10 cellular contexts compared by ENCODE assay signal in genomic region chr11:6387811-6388599, GRCh38. TPM values are rescaled to one million over a fixed set of nuclear protein-coding genes. Genes with fewer than 3 reads are reported as not detected.
DNase-seq lines count a peak whose midpoint lies in the region; ATAC-seq and TF ChIP-seq lines count a peak whose summit lies in the region.
"Had no signal": no experiment of that assay in that cellular context is flagged by ENCODE, and none has a peak within 500 bp of the region (broad histone marks: within the 10 kb centered on the region; RNA-seq: fewer than 3 reads in every experiment).

No MANE protein-coding gene starts in this region.

- H3K36me3 Mint-ChIP-seq in activated CD8-positive, alpha-beta memory T cell treated with anti-CD3 and anti-CD28 coated beads, Interleukin-2, amount 10 ng/mL, durations not matched to agents 7 days and 5 days: peaks cover 7% of the 10 kb centered on the region

- H3K36me3 ChIP-seq in mucosa of descending colon (ENCODE audit: low read depth) (no peaks in the 10 kb centered on the region), adrenal gland (replicated peaks in 1 of 2) (no peaks in the 10 kb centered on the region)
- H3K36me3 ChIP-seq: BLaER1 had no signal

- H3K4me3 ChIP-seq in epithelial cell of esophagus (ENCODE audit: low read length) (no peak overlapping the region), mucosa of descending colon (no peak overlapping the region), adrenal gland (no peak overlapping the region)
- H3K4me3 ChIP-seq: BLaER1 had no signal

- no peak overlapping the region for H3K27ac Mint-ChIP-seq in activated CD8-positive, alpha-beta memory T cell treated with anti-CD3 and anti-CD28 coated beads, Interleukin-2, amount 10 ng/mL, durations not matched to agents 7 days and 5 days

- CTCF ChIA-PET in activated CD8-positive, alpha-beta memory T cell treated with anti-CD3 and anti-CD28 coated beads, Interleukin-2, amount 10 ng/mL, durations not matched to agents 7 days and 5 days (lab: Charles Lee): interaction anchor here (1.0 to 21.6 kb wide), 9 partner anchors 9 to 295 kb away, joined by 3 to 571 read pairs (median 4); partner anchors contain the start of genes APBB1, HPX and MRPL17

- no peak for TF ChIP-seq CTCF in 22Rv1 (IDR thresholded peaks at IDR 0.05)
- TF ChIP-seq CTCF in epithelial cell of esophagus (IDR thresholded peaks at IDR 0.05; ENCODE audit: insufficient read depth, low read depth, low read length, missing control alignments): no peak
- no peak for TF ChIP-seq CTCF in mucosa of descending colon (IDR thresholded peaks at IDR 0.05)
- no peak for TF ChIP-seq CTCF in adrenal gland (IDR thresholded peaks at IDR 0.05)

- H3K4me1 ChIP-seq in mucosa of descending colon (ENCODE audit: low read depth) (peaks cover 17% of the 10 kb centered on the region), adrenal gland (replicated peaks in 1 of 2) (peaks cover 14 to 18% of the 10 kb centered on the region in 2 donors)

- no peak for TF ChIP-seq POLR2A in adrenal gland (IDR thresholded peaks at IDR 0.05)

- ATAC-seq in mucosa of descending colon: peak; percentile 18
- no peak for ATAC-seq in activated CD8-positive, alpha-beta memory T cell treated with anti-CD3 and anti-CD28 coated beads, Interleukin-2, amount 10 ng/mL, durations not matched to agents 7 days and 5 days

- no peaks in the 10 kb centered on the region for H3K27me3 ChIP-seq in adrenal gland
- H3K27me3 ChIP-seq: BLaER1 had no signal

- no peaks in the 10 kb centered on the region for H3K27me3 Mint-ChIP-seq in activated CD8-positive, alpha-beta memory T cell treated with anti-CD3 and anti-CD28 coated beads, Interleukin-2, amount 10 ng/mL, durations not matched to agents 7 days and 5 days

- no peaks in the 10 kb centered on the region for H3K9me3 ChIP-seq in mucosa of descending colon
- H3K9me3 ChIP-seq in adrenal gland (replicated peaks in 1 of 3): no peaks in the 10 kb centered on the region
- H3K9me3 ChIP-seq: BLaER1 had no signal

- peaks cover 39% of the 10 kb centered on the region for H3K4me1 Mint-ChIP-seq in activated CD8-positive, alpha-beta memory T cell treated with anti-CD3 and anti-CD28 coated beads, Interleukin-2, amount 10 ng/mL, durations not matched to agents 7 days and 5 days

- 0 out of 2 replicates have a peak overlapping the region, but pooled peaks have one; percentile 1 for H3K27ac ChIP-seq in 22Rv1
- peak overlapping the region in 2 of 5 donors; percentile 7 to 15 for H3K27ac ChIP-seq in adrenal gland
- H3K27ac ChIP-seq: BLaER1 had no signal

- no peaks in the 10 kb centered on the region for H3K9me3 Mint-ChIP-seq in activated CD8-positive, alpha-beta memory T cell treated with anti-CD3 and anti-CD28 coated beads, Interleukin-2, amount 10 ng/mL, durations not matched to agents 7 days and 5 days (ENCODE audit: low read depth)

- 69 to 77% (median 75%) methylated on average over 12 of the region's 12 CpGs for WGBS in adrenal gland, 4 donors

- DNase-seq in LHCN-M2 (ENCODE audit: low read depth): peak; percentile 26
- peak; percentile 53 for DNase-seq in epithelial cell of esophagus (ENCODE audit: low read depth)
- peak in 1 of 3 donors; percentile 38 for DNase-seq in mucosa of descending colon
- DNase-seq in adrenal gland: no peak
- no peak for DNase-seq in activated CD8-positive, alpha-beta memory T cell treated with anti-CD3 and anti-CD28 coated beads, Interleukin-2, amount 10 ng/mL, durations not matched to agents 7 days and 5 days
- DNase-seq in activated gamma-delta T cell (lab: John Stamatoyannopoulos, UW): no peak
- DNase-seq in activated CD4-positive, alpha-beta T cell treated with anti-CD3 and anti-CD28 coated beads for 48 hours: no peak
- DNase-seq: activated gamma-delta T cell treated with Interleukin-2 at 50 U/mL for 16 hours had no signal

- H3K4me3 Mint-ChIP-seq in activated CD8-positive, alpha-beta memory T cell treated with anti-CD3 and anti-CD28 coated beads, Interleukin-2, amount 10 ng/mL, durations not matched to agents 7 days and 5 days: no peak overlapping the region

- intact Hi-C loops in mucosa of descending colon (cut with DNase I, micrococcal nuclease): no loop called here
- intact Hi-C loops in adrenal gland (cut with DNase I): no loop called here

RNA-seq across cellular contexts. Expression of gene SMPD1, which starts 2.3 kb away (rescaled TPM):
- 71.8 and 75.2 TPM in 2 replicates for total RNA-seq in LHCN-M2 (2014; rRNA removed)
- 79.9 TPM for polyA plus RNA-seq in LHCN-M2 (2012)
- total RNA-seq in mucosa of descending colon: 10 to 100 TPM; 45.3 to 86.6 (median 62.0) TPM
- 10 to 100 TPM; 46.3 to 85.0 (median 69.3) TPM for total RNA-seq in adrenal gland
- polyA plus RNA-seq in adrenal gland: 10 to 100 TPM; 44.6 to 51.7 (median 44.8) TPM
- 10 to 100 TPM; 38.9 to 41.9 TPM for total RNA-seq in activated CD8-positive, alpha-beta memory T cell treated with anti-CD3 and anti-CD28 coated beads, Interleukin-2, amount 10 ng/mL, durations not matched to agents 7 days and 5 days

RNA-seq across cellular contexts. Expression of gene APBB1, which starts 30.9 kb away (rescaled TPM):
- total RNA-seq in LHCN-M2 (2014; rRNA removed): 18.3 and 19.0 TPM in 2 replicates
- 25.3 TPM for polyA plus RNA-seq in LHCN-M2 (2012)
- total RNA-seq in mucosa of descending colon: 10 to 100 TPM in 1 of 3 donors, 1 to 10 TPM in 2; 5.2 to 64.7 (median 8.3) TPM
- 10 to 100 TPM; 27.2 to 65.2 (median 50.5) TPM for total RNA-seq in adrenal gland
- polyA plus RNA-seq in adrenal gland: 10 to 100 TPM; 37.6 to 72.4 (median 53.1) TPM
- total RNA-seq in activated CD8-positive, alpha-beta memory T cell treated with anti-CD3 and anti-CD28 coated beads, Interleukin-2, amount 10 ng/mL, durations not matched to agents 7 days and 5 days: 10 to 100 TPM; 38.7 to 43.4 TPM

RNA-seq across cellular contexts. Expression of gene HPX, which starts 52.8 kb away (rescaled TPM):
- total RNA-seq in LHCN-M2 (2014; rRNA removed): 0.13 TPM in 1 of 2 replicates, not detected in the other
- 0.30 TPM for polyA plus RNA-seq in LHCN-M2 (2012)
- total RNA-seq in mucosa of descending colon: 1 to 10 TPM; 2.0 to 7.0 (median 2.3) TPM
- 10 to 100 TPM in 1 of 8 donors, 1 to 10 TPM in 6, under 1 TPM in 1; 0.26 to 25.2 (median 1.7) TPM for total RNA-seq in adrenal gland
- polyA plus RNA-seq in adrenal gland: 1 to 10 TPM; 1.5 to 1.8 (median 1.8) TPM
- total RNA-seq in activated CD8-positive, alpha-beta memory T cell treated with anti-CD3 and anti-CD28 coated beads, Interleukin-2, amount 10 ng/mL, durations not matched to agents 7 days and 5 days: under 1 TPM in 1 of 2 experiments, not detected in 1; 0.76 TPM

Comparison
In these comparisons a context has a peak if more than half of its experiments do, and no peak if none do; other contexts are left out.
1. DNase-seq: peak in LHCN-M2 (single experiment) and epithelial cell of esophagus (single experiment); none in adrenal gland (0 of 7), activated CD8-positive, alpha-beta memory T cell treated with anti-CD3 and anti-CD28 coated beads, Interleukin-2, amount 10 ng/mL, durations not matched to agents 7 days and 5 days (single experiment), activated gamma-delta T cell (single experiment) and activated CD4-positive, alpha-beta T cell treated with anti-CD3 and anti-CD28 coated beads for 48 hours (single experiment).